In the genomic region with DNA sequence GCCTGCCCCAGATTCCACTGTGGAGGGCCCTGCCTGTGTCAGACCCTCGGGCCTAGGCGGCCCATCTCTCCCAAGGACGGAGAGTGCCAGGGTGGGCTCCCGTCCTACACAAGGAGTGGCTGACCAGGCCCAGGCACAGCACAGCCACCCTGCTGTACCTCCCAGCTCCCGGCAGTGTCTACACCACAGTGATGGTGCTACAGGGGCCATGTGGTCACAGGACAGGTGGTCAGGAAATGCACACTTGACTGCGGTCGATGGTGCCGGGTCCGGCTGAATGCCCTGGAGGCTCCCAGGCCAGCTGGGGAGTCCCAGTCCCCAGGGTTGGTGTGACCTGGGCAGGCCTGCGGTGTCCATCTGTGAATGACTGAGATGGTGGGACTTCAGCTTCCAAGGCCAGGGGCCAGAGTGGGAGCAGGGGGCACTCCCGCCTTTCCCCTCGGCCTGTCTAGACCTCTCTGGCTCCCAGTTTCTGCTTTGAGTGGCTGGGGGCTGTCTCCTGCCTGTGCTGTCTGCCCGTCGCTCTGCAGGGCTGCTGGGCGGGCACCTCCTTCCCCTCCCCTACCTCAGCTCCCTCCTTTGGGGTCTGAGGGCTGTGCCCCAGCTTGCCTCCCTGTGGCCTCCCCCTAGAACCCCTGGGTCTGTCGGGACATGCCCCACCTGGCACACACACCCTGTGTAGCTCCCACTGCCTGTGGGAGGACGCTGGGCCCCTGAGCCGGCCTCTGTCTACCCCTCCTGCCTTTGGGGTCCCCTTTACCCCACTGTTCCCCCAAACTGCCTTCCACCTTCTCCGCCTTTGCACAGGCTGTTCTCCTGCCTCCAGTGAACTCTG, we compare ENCODE assay signal across 1 cellular context.
TF ChIP-seq lines count a peak whose summit lies in the region.

No MANE protein-coding gene starts in this region.

TF ChIP-seq in GM12878, 131 proteins besides CTCF, POLR2A, EP300 and RAD21:
- TF ChIP-seq MYC (IDR thresholded peaks at IDR 0.05; ENCODE audit: insufficient read depth, insufficient read length, insufficient replicate concordance, low read length, severe bottlenecking) (no peak), MEF2A (IDR thresholded peaks at IDR 0.05; ENCODE audit: insufficient read depth, low read depth, low read length) (no peak), RUNX3 (IDR thresholded peaks at IDR 0.05; ENCODE audit: low read length) (0 out of 2 replicates have a peak, but pooled peaks have one; percentile 9)
